14 cellular contexts compared by ENCODE assay signal in genomic region chr3:2303567-2303966, GRCh38.
DNase-seq lines count a peak whose midpoint lies in the region; ATAC-seq and TF ChIP-seq lines count a peak whose summit lies in the region.
"Had no signal": no experiment of that assay in that cellular context is flagged by ENCODE, and none has a peak within 500 bp of the region (broad histone marks: within the 10 kb centered on the region; RNA-seq: fewer than 3 reads in every experiment).

No MANE protein-coding gene starts in this region.

- H3K9me3 Mint-ChIP-seq in CD8-positive, alpha-beta memory T cell: peaks cover 2 to 10% (median 3%) of the 10 kb centered on the region in 5 donors

- H2AFZ ChIP-seq in OCI-LY7 (ENCODE audit: low read length): no peak overlapping the region

- no peaks in the 10 kb centered on the region for H3K79me2 ChIP-seq in OCI-LY7 (ENCODE audit: insufficient read depth, low read depth, low read length)

- H3K27me3 ChIP-seq in CD8-positive, alpha-beta memory T cell (ENCODE audit: insufficient read depth, low read length, poor library complexity, severe bottlenecking): no peaks in the 10 kb centered on the region

- H3K9me3 ChIP-seq in CD8-positive, alpha-beta memory T cell (ENCODE audit: low read length): no peaks in the 10 kb centered on the region
- no peaks in the 10 kb centered on the region for H3K9me3 ChIP-seq in OCI-LY7 (ENCODE audit: low read length)
- H3K9me3 ChIP-seq: HAP-1 had no signal

- no peaks in the 10 kb centered on the region for H3K4me1 Mint-ChIP-seq in CD8-positive, alpha-beta memory T cell

- intact Hi-C loops in left colon (cut with DNase I, micrococcal nuclease): no loop called here
- intact Hi-C loops in OCI-LY7 (cut with micrococcal nuclease; ENCODE audit: unreplicated experiment): no loop called here

- no peak overlapping the region for H3K27ac ChIP-seq in CD8-positive, alpha-beta memory T cell (ENCODE audit: low read depth, low read length)
- H3K27ac ChIP-seq in OCI-LY7 (ENCODE audit: low read depth, low read length, poor library complexity, severe bottlenecking): no peak overlapping the region

- H3K27ac Mint-ChIP-seq in CD8-positive, alpha-beta memory T cell: no peak overlapping the region
- H3K27ac Mint-ChIP-seq: activated T-cell treated with anti-CD3 and anti-CD28 coated beads, Interleukin-2, amount 50 U/mL, for 24 hours; stimulated activated naive CD8-positive, alpha-beta T cell treated with anti-CD3 and anti-CD28 coated beads, Interleukin-15, Interleukin-2, amounts not matched to agents 100 ng/mL and 50 ng/mL, for 24 hours had no signal

- DNase-seq in Caki2 (ENCODE audit: low read depth): peak; percentile 16
- peak; percentile 21 for DNase-seq in HT-29 (ENCODE audit: low spot score)
- peak in 1 of 2 donors; percentile 34 for DNase-seq in left colon
- DNase-seq in activated CD4-positive, CD25-positive, alpha-beta regulatory T cell (lab: John Stamatoyannopoulos, UW): no peak
- no peak for DNase-seq in CD8-positive, alpha-beta memory T cell
- DNase-seq in OCI-LY7 (ENCODE audit: low spot score): no peak
- DNase-seq: activated T-cell treated with anti-CD3 and anti-CD28 coated beads, Interleukin-2, amount 50 U/mL, for 24 hours; Calu3; NCI-H2081 treated with DMSO at 0.1 percent for 48 hours; T-helper 1 cell had no signal

- CTCF ChIA-PET in CD8-positive, alpha-beta memory T cell (lab: Charles Lee): no interaction called here
- CTCF ChIA-PET in OCI-LY7 (lab: Charles Lee; ENCODE audit: unreplicated experiment): no interaction called here

- in situ Hi-C loops in Caki2 (cut with HindIII; ENCODE audit: low pct_unique_long_range_greater_than_20kb, low sequenced_read_pairs): no loop called here

- no TSS peak for BruUV-seq in OCI-LY7 (replicated peaks; lab: Mats Ljungman, UMichigan)

- no peaks in the 10 kb centered on the region for H3K36me3 ChIP-seq in CD8-positive, alpha-beta memory T cell (ENCODE audit: insufficient read depth, low read length)
- no peaks in the 10 kb centered on the region for H3K36me3 ChIP-seq in OCI-LY7 (ENCODE audit: insufficient read depth, low read length)
- H3K36me3 ChIP-seq: HAP-1 had no signal

- H3K27me3 Mint-ChIP-seq in CD8-positive, alpha-beta memory T cell: peaks cover 0 to 1% of the 10 kb centered on the region in 2 donors
- H3K27me3 Mint-ChIP-seq: activated T-cell treated with anti-CD3 and anti-CD28 coated beads, Interleukin-2, amount 50 U/mL, for 24 hours; stimulated activated naive CD8-positive, alpha-beta T cell treated with anti-CD3 and anti-CD28 coated beads, Interleukin-15, Interleukin-2, amounts not matched to agents 100 ng/mL and 50 ng/mL, for 24 hours had no signal

- no peak for TF ChIP-seq CTCF in OCI-LY7 (conservative IDR thresholded peaks at IDR 0.05; ENCODE audit: low read length)

- H3K4me2 ChIP-seq in OCI-LY7 (ENCODE audit: low read length): no peak overlapping the region

- no peaks in the 10 kb centered on the region for H3K4me1 ChIP-seq in CD8-positive, alpha-beta memory T cell (ENCODE audit: insufficient read depth, low read length)
- no peaks in the 10 kb centered on the region for H3K4me1 ChIP-seq in OCI-LY7 (ENCODE audit: insufficient read depth, low read length, poor library complexity, severe bottlenecking)
- H3K4me1 ChIP-seq: HAP-1 had no signal

- H3K9me2 ChIP-seq in OCI-LY7 (ENCODE audit: insufficient read depth, low read length): no peaks in the 10 kb centered on the region

- H4K20me1 ChIP-seq in OCI-LY7 (ENCODE audit: insufficient read depth, low read length): no peaks in the 10 kb centered on the region

- POLR2A ChIA-PET in CD8-positive, alpha-beta memory T cell (lab: Charles Lee): no interaction called here
- POLR2A ChIA-PET in OCI-LY7 (lab: Charles Lee): no interaction called here

- ATAC-seq in SK-N-SH treated with all-trans-retinoic acid at 6 μM for 48 hours (no peak), left colon (peak; percentile 58), GM18858 (IDR thresholded peaks at IDR 0.05; ENCODE audit: unreplicated experiment) (no peak)

- no peak overlapping the region for H3K4me3 Mint-ChIP-seq in CD8-positive, alpha-beta memory T cell
- H3K4me3 Mint-ChIP-seq: activated T-cell treated with anti-CD3 and anti-CD28 coated beads, Interleukin-2, amount 50 U/mL, for 24 hours; stimulated activated naive CD8-positive, alpha-beta T cell treated with anti-CD3 and anti-CD28 coated beads, Interleukin-15, Interleukin-2, amounts not matched to agents 100 ng/mL and 50 ng/mL, for 24 hours had no signal

- no peak overlapping the region for H3K4me3 ChIP-seq in CD8-positive, alpha-beta memory T cell (ENCODE audit: low read length)
- H3K4me3 ChIP-seq in OCI-LY7 (ENCODE audit: low read depth, low read length, poor library complexity, severe bottlenecking): no peak overlapping the region
- H3K4me3 ChIP-seq: HAP-1 had no signal

- H3K36me3 Mint-ChIP-seq in CD8-positive, alpha-beta memory T cell: no peaks in the 10 kb centered on the region

TF ChIP-seq in SK-N-SH treated with all-trans-retinoic acid at 6 μM for 48 hours, 23 proteins besides CTCF, POLR2A, EP300 and RAD21:
- TF ChIP-seq CREB5 (CRISPR knock-in tag; IDR thresholded peaks at IDR 0.05; ENCODE audit: low read depth): no peak
- 0 out of 2 replicates have a peak, but pooled peaks have one; percentile 16 for TF ChIP-seq ZNF8 (CRISPR knock-in tag; IDR thresholded peaks at IDR 0.05)

Comparison
In these comparisons a context has a peak if more than half of its experiments do, and no peak if none do; other contexts are left out.
1. DNase-seq: peak in Caki2 (single experiment) and HT-29 (single experiment); none in activated CD4-positive, CD25-positive, alpha-beta regulatory T cell (0 of 4), CD8-positive, alpha-beta memory T cell (0 of 5) and OCI-LY7 (single experiment).